In genomic region chr12:39930066-39930465, GRCh38 we compare ENCODE assay signal across 37 cellular contexts.
"Had no signal": no experiment of that assay in that cellular context is flagged by ENCODE, and none has a peak within 500 bp of the region (broad histone marks: within the 10 kb centered on the region; RNA-seq: fewer than 3 reads in every experiment).

No MANE protein-coding gene starts in this region.

- H3K27me3 ChIP-seq: adrenal gland, breast epithelium, cardiac muscle cell, dorsolateral prefrontal cortex, heart left ventricle had no signal

- H3K27ac Mint-ChIP-seq: activated B cell treated with CpG ODN at 0.5 μM for 24 hours; activated CD4-positive, alpha-beta memory T cell treated with anti-CD3 and anti-CD28 coated beads for 36 hours; activated CD4-positive, alpha-beta T cell treated with anti-CD3 and anti-CD28 coated beads for 36 hours; activated CD4-positive, alpha-beta T cell treated with anti-CD3 and anti-CD28 coated beads, Interleukin-2, amount 10 ng/mL, durations not matched to agents 24 days and 14 days; activated CD8-positive, alpha-beta memory T cell treated with anti-CD3 and anti-CD28 coated beads, Interleukin-2, amount 10 ng/mL, durations not matched to agents 7 days and 5 days; activated CD8-positive, alpha-beta T cell treated with anti-CD3 and anti-CD28 coated beads, Interleukin-2, amount 10 ng/mL, durations not matched to agents 7 days and 5 days; activated naive CD4-positive, alpha-beta T cell treated with anti-CD3 and anti-CD28 coated beads for 36 hours; activated naive CD4-positive, alpha-beta T cell treated with anti-CD3 and anti-CD28 coated beads, Interleukin-2, amount 50 U/mL, for 24 hours; activated naive CD8-positive, alpha-beta T cell treated with anti-CD3 and anti-CD28 coated beads for 36 hours; activated naive CD8-positive, alpha-beta T cell treated with anti-CD3 and anti-CD28 coated beads, Interleukin-2, amount 50 U/mL, for 24 hours; activated T-helper 1 cell treated with anti-CD3 and anti-CD28 coated beads, Interleukin-12 subunit alpha, Interleukin-12 subunit beta, Interleukin-2, Interleukin-4 antibody, amounts not matched to agents 30 ng/mL and 10 ng/mL and 1 ng/mL, durations not matched to agents 14 hours and 24 hours and 36 hours; activated T-helper 2 cell treated with anti-CD3 and anti-CD28 coated beads, Interferon-gamma antibody, Interleukin-2, Interleukin-4, amounts not matched to agents 10 μg/mL and 5 μg/mL and 100 μg/mL, durations not matched to agents 14 hours and 24 hours and 36 hours; dendritic cell treated with granulocyte-macrophage colony-stimulating factor and Interleukin-4, amounts not matched to agents 40 ng/mL and 50 ng/mL, for 4 days; endodermal cell; T-helper 1 cell treated with Interleukin-12 subunit alpha and Interleukin-12 subunit beta and Interleukin-4 antibody, amounts not matched to agents 30 μg/mL and 1 μg/mL, for 36 hours had no signal

- H3K4me1 Mint-ChIP-seq: activated B cell treated with CpG ODN at 0.5 μM for 24 hours; activated CD4-positive, alpha-beta T cell treated with anti-CD3 and anti-CD28 coated beads for 36 hours; activated naive CD4-positive, alpha-beta T cell treated with anti-CD3 and anti-CD28 coated beads, Interleukin-2, amount 50 U/mL, for 24 hours had no signal

- H3K9me3 ChIP-seq: adrenal gland, breast epithelium, heart left ventricle had no signal

- FAIRE-seq: frontal cortex had no signal

- DNase-seq: activated B cell treated with CpG ODN at 0.5 μM for 24 hours; activated CD4-positive, alpha-beta memory T cell treated with anti-CD3 and anti-CD28 coated beads for 36 hours; activated CD4-positive, alpha-beta T cell treated with anti-CD3 and anti-CD28 coated beads for 36 hours; activated CD4-positive, alpha-beta T cell treated with anti-CD3 and anti-CD28 coated beads, Interleukin-2, amount 10 ng/mL, durations not matched to agents 24 days and 14 days; activated CD4-positive, CD25-positive, alpha-beta regulatory T cell treated with anti-CD3 and anti-CD28 coated beads, Interleukin-2, amount 50 U/mL, for 72 hours; activated CD8-positive, alpha-beta memory T cell treated with anti-CD3 and anti-CD28 coated beads, Interleukin-2, amount 10 ng/mL, durations not matched to agents 7 days and 5 days; activated CD8-positive, alpha-beta memory T cell treated with anti-CD3 and anti-CD28 coated beads, Interleukin-2, amount 50 U/mL, for 4 hours; activated CD8-positive, alpha-beta T cell treated with anti-CD3 and anti-CD28 coated beads, Interleukin-2, amount 10 ng/mL, durations not matched to agents 7 days and 5 days; activated effector memory CD4-positive, alpha-beta T cell treated with anti-CD3 and anti-CD28 coated beads, Interleukin-2, amount 50 U/mL, for 16 hours; activated naive CD4-positive, alpha-beta T cell treated with anti-CD3 and anti-CD28 coated beads for 36 hours; activated naive CD8-positive, alpha-beta T cell treated with anti-CD3 and anti-CD28 coated beads for 36 hours; activated naive CD8-positive, alpha-beta T cell treated with anti-CD3 and anti-CD28 coated beads, Interleukin-2, amount 50 U/mL, for 24 hours; activated T-cell treated with anti-CD3 and anti-CD28 coated beads, Interleukin-2, amount 50 U/mL, for 1 hour; activated T-cell treated with anti-CD3 and anti-CD28 coated beads, Interleukin-2, amount 50 U/mL, for 48 hours; adrenal gland; aorta; central memory CD4-positive, alpha-beta T cell; cerebellar nuclear complex; effector memory CD4-positive, alpha-beta T cell; endodermal cell; foreskin fibroblast; glutamatergic neuron; heart left ventricle; T-helper 9 cell; WERI-Rb-1 had no signal

- H3K4me3 ChIP-seq: adrenal gland, breast epithelium, cardiac muscle cell, coronary artery, dorsolateral prefrontal cortex, heart left ventricle had no signal

- H3K36me3 ChIP-seq: adrenal gland, breast epithelium, cardiac muscle cell, heart left ventricle, WERI-Rb-1 had no signal

- ATAC-seq: activated CD4-positive, alpha-beta T cell treated with anti-CD3 and anti-CD28 coated beads for 36 hours; activated CD8-positive, alpha-beta memory T cell treated with anti-CD3 and anti-CD28 coated beads, Interleukin-2, amount 10 ng/mL, durations not matched to agents 7 days and 5 days; activated CD8-positive, alpha-beta T cell treated with anti-CD3 and anti-CD28 coated beads, Interleukin-2, amount 10 ng/mL, durations not matched to agents 7 days and 5 days; activated naive CD8-positive, alpha-beta T cell treated with anti-CD3 and anti-CD28 coated beads, Interleukin-2, amount 50 U/mL, for 24 hours; esophagus mucosa; heart left ventricle had no signal

- H3K36me3 Mint-ChIP-seq: activated CD4-positive, alpha-beta memory T cell treated with anti-CD3 and anti-CD28 coated beads for 36 hours; activated CD8-positive, alpha-beta memory T cell treated with anti-CD3 and anti-CD28 coated beads, Interleukin-2, amount 10 ng/mL, durations not matched to agents 7 days and 5 days; activated naive CD4-positive, alpha-beta T cell treated with anti-CD3 and anti-CD28 coated beads, Interleukin-2, amount 50 U/mL, for 24 hours; activated naive CD8-positive, alpha-beta T cell treated with anti-CD3 and anti-CD28 coated beads for 36 hours; brain had no signal

- H3K4me1 ChIP-seq: heart left ventricle had no signal

- H3K27me3 Mint-ChIP-seq: activated B cell treated with CpG ODN at 0.5 μM for 24 hours; activated CD4-positive, alpha-beta memory T cell treated with anti-CD3 and anti-CD28 coated beads for 36 hours; activated CD4-positive, alpha-beta T cell treated with anti-CD3 and anti-CD28 coated beads for 36 hours; activated CD4-positive, alpha-beta T cell treated with anti-CD3 and anti-CD28 coated beads, Interleukin-2, amount 10 ng/mL, durations not matched to agents 24 days and 14 days; activated CD8-positive, alpha-beta memory T cell treated with anti-CD3 and anti-CD28 coated beads, Interleukin-2, amount 10 ng/mL, durations not matched to agents 7 days and 5 days; activated naive CD4-positive, alpha-beta T cell treated with anti-CD3 and anti-CD28 coated beads, Interleukin-2, amount 50 U/mL, for 24 hours; activated naive CD8-positive, alpha-beta T cell treated with anti-CD3 and anti-CD28 coated beads for 36 hours; activated naive CD8-positive, alpha-beta T cell treated with anti-CD3 and anti-CD28 coated beads, Interleukin-2, amount 50 U/mL, for 24 hours; brain; dendritic cell treated with granulocyte-macrophage colony-stimulating factor and Interleukin-4, amounts not matched to agents 40 ng/mL and 50 ng/mL, for 4 days had no signal

- H3K27ac ChIP-seq: adrenal gland, breast epithelium, cardiac muscle cell, coronary artery, heart left ventricle, WERI-Rb-1 had no signal

- H3K9me3 Mint-ChIP-seq: activated B cell treated with CpG ODN at 0.5 μM for 24 hours; activated CD4-positive, alpha-beta memory T cell treated with anti-CD3 and anti-CD28 coated beads for 36 hours; activated CD4-positive, alpha-beta T cell treated with anti-CD3 and anti-CD28 coated beads, Interleukin-2, amount 10 ng/mL, durations not matched to agents 24 days and 14 days; activated naive CD4-positive, alpha-beta T cell treated with anti-CD3 and anti-CD28 coated beads for 36 hours; activated naive CD4-positive, alpha-beta T cell treated with anti-CD3 and anti-CD28 coated beads, Interleukin-2, amount 50 U/mL, for 24 hours; activated naive CD8-positive, alpha-beta T cell treated with anti-CD3 and anti-CD28 coated beads for 36 hours; activated naive CD8-positive, alpha-beta T cell treated with anti-CD3 and anti-CD28 coated beads, Interleukin-2, amount 50 U/mL, for 24 hours; activated T-helper 1 cell treated with anti-CD3 and anti-CD28 coated beads, Interleukin-12 subunit alpha, Interleukin-12 subunit beta, Interleukin-2, Interleukin-4 antibody, amounts not matched to agents 30 ng/mL and 10 ng/mL and 1 ng/mL, durations not matched to agents 14 hours and 24 hours and 36 hours; activated T-helper 2 cell treated with anti-CD3 and anti-CD28 coated beads, Interferon-gamma antibody, Interleukin-2, Interleukin-4, amounts not matched to agents 10 μg/mL and 5 μg/mL and 100 μg/mL, durations not matched to agents 14 hours and 24 hours and 36 hours; brain; dendritic cell treated with granulocyte-macrophage colony-stimulating factor and Interleukin-4, amounts not matched to agents 40 ng/mL and 50 ng/mL, for 4 days; endodermal cell; T-helper 1 cell treated with Interleukin-12 subunit alpha and Interleukin-12 subunit beta and Interleukin-4 antibody, amounts not matched to agents 30 μg/mL and 1 μg/mL, for 36 hours had no signal

- H3K4me3 Mint-ChIP-seq: activated B cell treated with CpG ODN at 0.5 μM for 24 hours; activated CD4-positive, alpha-beta memory T cell treated with anti-CD3 and anti-CD28 coated beads for 36 hours; activated CD4-positive, alpha-beta T cell treated with anti-CD3 and anti-CD28 coated beads for 36 hours; activated CD4-positive, alpha-beta T cell treated with anti-CD3 and anti-CD28 coated beads, Interleukin-2, amount 10 ng/mL, durations not matched to agents 24 days and 14 days; activated CD8-positive, alpha-beta memory T cell treated with anti-CD3 and anti-CD28 coated beads, Interleukin-2, amount 10 ng/mL, durations not matched to agents 7 days and 5 days; activated CD8-positive, alpha-beta T cell treated with anti-CD3 and anti-CD28 coated beads, Interleukin-2, amount 10 ng/mL, durations not matched to agents 7 days and 5 days; activated naive CD4-positive, alpha-beta T cell treated with anti-CD3 and anti-CD28 coated beads for 36 hours; activated naive CD4-positive, alpha-beta T cell treated with anti-CD3 and anti-CD28 coated beads, Interleukin-2, amount 50 U/mL, for 24 hours; activated naive CD8-positive, alpha-beta T cell treated with anti-CD3 and anti-CD28 coated beads for 36 hours; activated naive CD8-positive, alpha-beta T cell treated with anti-CD3 and anti-CD28 coated beads, Interleukin-2, amount 50 U/mL, for 24 hours; activated T-helper 1 cell treated with anti-CD3 and anti-CD28 coated beads, Interleukin-12 subunit alpha, Interleukin-12 subunit beta, Interleukin-2, Interleukin-4 antibody, amounts not matched to agents 30 ng/mL and 10 ng/mL and 1 ng/mL, durations not matched to agents 14 hours and 24 hours and 36 hours; dendritic cell treated with granulocyte-macrophage colony-stimulating factor and Interleukin-4, amounts not matched to agents 40 ng/mL and 50 ng/mL, for 4 days; endodermal cell; T-helper 1 cell treated with Interleukin-12 subunit alpha and Interleukin-12 subunit beta and Interleukin-4 antibody, amounts not matched to agents 30 μg/mL and 1 μg/mL, for 36 hours had no signal
